10 cellular contexts compared by ENCODE assay signal in genomic region chr4:75696036-75696435, GRCh38. TPM values are rescaled to one million over a fixed set of nuclear protein-coding genes. Genes with fewer than 3 reads are reported as not detected.
A peak's percentile ranks its signal among the peaks of the same experiment; 100 is the strongest.
DNase-seq lines count a peak whose midpoint lies in the region; ATAC-seq and TF ChIP-seq lines count a peak whose summit lies in the region.
"Had no signal": no experiment of that assay in that cellular context is flagged by ENCODE, and none has a peak within 500 bp of the region (broad histone marks: within the 10 kb centered on the region; RNA-seq: fewer than 3 reads in every experiment).

No MANE protein-coding gene starts in this region.

- H3K9me2 ChIP-seq in OCI-LY7 (ENCODE audit: insufficient read depth, low read length), result no peaks in the 10 kb centered on the region

- BruUV-seq in A673 (replicated peaks; lab: Mats Ljungman, UMichigan), result no TSS peak
- no TSS peak for BruUV-seq in OCI-LY7 (replicated peaks; lab: Mats Ljungman, UMichigan)

- no peak overlapping the region for H3K27ac ChIP-seq in brain microvascular endothelial cell
- H3K27ac ChIP-seq in A673 (ENCODE audit: low read depth, low read length, poor library complexity, severe bottlenecking), result no peak overlapping the region
- no peak overlapping the region for H3K27ac ChIP-seq in OCI-LY7 (ENCODE audit: low read depth, low read length, poor library complexity, severe bottlenecking)

- ATAC-seq in HG02885 (IDR thresholded peaks at IDR 0.05; ENCODE audit: poor library complexity, unreplicated experiment) (peak; percentile 51), mucosa of descending colon (peak; percentile 98)
- ATAC-seq in activated naive CD8-positive, alpha-beta T cell treated with anti-CD3 and anti-CD28 coated beads, Interleukin-2, amount 10 ng/mL, durations not matched to agents 7 days and 5 days (ENCODE audit: low read depth), result peak; percentile 78

- intact Hi-C loops in mucosa of descending colon (cut with DNase I, micrococcal nuclease), result no loop called here
- intact Hi-C loops in A673 (cut with micrococcal nuclease; ENCODE audit: unreplicated experiment), result no loop called here
- intact Hi-C loops in OCI-LY7 (cut with micrococcal nuclease; ENCODE audit: unreplicated experiment), result no loop called here

- peak overlapping the region; percentile 85 for H3K27ac Mint-ChIP-seq in activated naive CD8-positive, alpha-beta T cell treated with anti-CD3 and anti-CD28 coated beads, Interleukin-2, amount 10 ng/mL, durations not matched to agents 7 days and 5 days

- peaks cover 6% of the 10 kb centered on the region for H3K4me1 ChIP-seq in mucosa of descending colon (ENCODE audit: low read depth)
- no peaks in the 10 kb centered on the region for H3K4me1 ChIP-seq in A673 (ENCODE audit: insufficient read depth, low read length, poor library complexity, severe bottlenecking)
- H3K4me1 ChIP-seq in OCI-LY7 (ENCODE audit: insufficient read depth, low read length, poor library complexity, severe bottlenecking), result peaks cover 13% of the 10 kb centered on the region

- no peak overlapping the region for H3K4me3 ChIP-seq in mucosa of descending colon
- H3K4me3 ChIP-seq in brain microvascular endothelial cell (ENCODE audit: low read depth, low read length), result no peak overlapping the region
- H3K4me3 ChIP-seq in A673 (ENCODE audit: low read depth, low read length, poor library complexity, severe bottlenecking), result no peak overlapping the region
- no peak overlapping the region for H3K4me3 ChIP-seq in OCI-LY7 (ENCODE audit: low read depth, low read length, poor library complexity, severe bottlenecking)

- H3K27me3 Mint-ChIP-seq in activated naive CD8-positive, alpha-beta T cell treated with anti-CD3 and anti-CD28 coated beads, Interleukin-2, amount 10 ng/mL, durations not matched to agents 7 days and 5 days, result no peaks in the 10 kb centered on the region

- H3K9me3 ChIP-seq in mucosa of descending colon, result no peaks in the 10 kb centered on the region
- no peaks in the 10 kb centered on the region for H3K9me3 ChIP-seq in A673 (ENCODE audit: low read depth, low read length, poor library complexity, severe bottlenecking)
- H3K9me3 ChIP-seq in OCI-LY7 (ENCODE audit: low read length), result no peaks in the 10 kb centered on the region

- no peaks in the 10 kb centered on the region for H3K9me3 Mint-ChIP-seq in activated naive CD8-positive, alpha-beta T cell treated with anti-CD3 and anti-CD28 coated beads, Interleukin-2, amount 10 ng/mL, durations not matched to agents 7 days and 5 days

- H2AFZ ChIP-seq in OCI-LY7 (ENCODE audit: low read length), result no peak overlapping the region

- H3K79me2 ChIP-seq in OCI-LY7 (ENCODE audit: insufficient read depth, low read depth, low read length), result no peaks in the 10 kb centered on the region

- in situ Hi-C loops in brain microvascular endothelial cell (cut with HindIII; ENCODE audit: low pct_ligation_motif_present, low sequenced_read_pairs), result no loop called here

- peaks cover 32% of the 10 kb centered on the region for H3K4me1 Mint-ChIP-seq in activated naive CD8-positive, alpha-beta T cell treated with anti-CD3 and anti-CD28 coated beads, Interleukin-2, amount 10 ng/mL, durations not matched to agents 7 days and 5 days

- DNase-seq in COLO668 (lab: John Stamatoyannopoulos, UW; ENCODE audit: unreplicated experiment) (peak; percentile 6), mucosa of descending colon (peak in 1 of 3 donors; percentile 76), brain microvascular endothelial cell (no peak), A673 (ENCODE audit: low spot score) (no peak), SK-N-DZ (ENCODE audit: low spot score) (no peak), OCI-LY7 (ENCODE audit: low spot score) (no peak)
- no peak for DNase-seq in activated naive CD8-positive, alpha-beta T cell treated with anti-CD3 and anti-CD28 coated beads, Interleukin-2, amount 10 ng/mL, durations not matched to agents 7 days and 5 days
- DNase-seq: DMS 273 treated with DMSO at 0.1 percent for 48 hours; stimulated activated CD4-positive, alpha-beta T cell treated with anti-CD3 and anti-CD28 coated beads, Interleukin-4, amount 100 ng/mL, for 4 hours had no signal

- H3K4me2 ChIP-seq in OCI-LY7 (ENCODE audit: low read length), result no peak overlapping the region

- peaks cover 8% of the 10 kb centered on the region for H3K36me3 Mint-ChIP-seq in activated naive CD8-positive, alpha-beta T cell treated with anti-CD3 and anti-CD28 coated beads, Interleukin-2, amount 10 ng/mL, durations not matched to agents 7 days and 5 days

- no peaks in the 10 kb centered on the region for H4K20me1 ChIP-seq in OCI-LY7 (ENCODE audit: insufficient read depth, low read length)

- POLR2A ChIA-PET in activated naive CD8-positive, alpha-beta T cell treated with anti-CD3 and anti-CD28 coated beads, Interleukin-2, amount 10 ng/mL, durations not matched to agents 7 days and 5 days (lab: Charles Lee), result interaction anchor here (1.2 to 2.3 kb wide), 4 partner anchors 12 to 29 kb away, joined by 4 to 17 read pairs (median 9); partner anchors contain the start of genes G3BP2 and USO1
- POLR2A ChIA-PET in A673 (lab: Charles Lee; ENCODE audit: low non-redundant PET) (no interaction called here), OCI-LY7 (lab: Charles Lee) (interaction anchor here (0.6 to 1.2 kb wide), 3 partner anchors 22 to 284 kb away, joined by 3 to 6 read pairs (median 3); no protein-coding TSS in a partner anchor)

- H3K4me3 Mint-ChIP-seq in activated naive CD8-positive, alpha-beta T cell treated with anti-CD3 and anti-CD28 coated beads, Interleukin-2, amount 10 ng/mL, durations not matched to agents 7 days and 5 days, result peak overlapping the region; percentile 42

- CTCF ChIA-PET in A673 (lab: Charles Lee), result no interaction called here
- CTCF ChIA-PET in OCI-LY7 (lab: Charles Lee; ENCODE audit: unreplicated experiment), result interaction anchor here (1.2 kb wide), 1 partner anchor 14 kb away, joined by 3 read pairs; no protein-coding TSS in a partner anchor

- H3K36me3 ChIP-seq in mucosa of descending colon (ENCODE audit: low read depth) (no peaks in the 10 kb centered on the region), brain microvascular endothelial cell (replicated peaks) (no peaks in the 10 kb centered on the region), A673 (ENCODE audit: insufficient read depth, low read length, poor library complexity, severe bottlenecking) (no peaks in the 10 kb centered on the region), OCI-LY7 (ENCODE audit: insufficient read depth, low read length) (no peaks in the 10 kb centered on the region; the same call in 1 of the 2 replicates)

- TF ChIP-seq CTCF in mucosa of descending colon (IDR thresholded peaks at IDR 0.05), result no peak
- TF ChIP-seq CTCF in brain microvascular endothelial cell (IDR thresholded peaks at IDR 0.05; ENCODE audit: low read depth, low read length, missing control alignments), result no peak
- TF ChIP-seq CTCF in A673 (conservative IDR thresholded peaks at IDR 0.05; ENCODE audit: low read depth, low read length), result no peak
- no peak for TF ChIP-seq CTCF in OCI-LY7 (conservative IDR thresholded peaks at IDR 0.05; ENCODE audit: low read length)

- H3K27me3 ChIP-seq in brain microvascular endothelial cell (replicated peaks) (no peaks in the 10 kb centered on the region), A673 (replicated peaks; ENCODE audit: insufficient read depth, low read depth, low read length, poor library complexity) (no peaks in the 10 kb centered on the region)

RNA-seq across cellular contexts. Expression of gene G3BP2, which starts 22.8 kb away (rescaled TPM):
- total RNA-seq in activated naive CD8-positive, alpha-beta T cell treated with anti-CD3 and anti-CD28 coated beads, Interleukin-2, amount 10 ng/mL, durations not matched to agents 7 days and 5 days, result 100 to 1,000 TPM; 165 to 179 TPM
- 100 to 1,000 TPM; 144 to 149 (median 149) TPM for total RNA-seq in mucosa of descending colon
- 104 and 124 TPM in 2 replicates for total RNA-seq in A673 (2021)
- 127 and 144 TPM in 2 replicates for polyA plus RNA-seq in SK-N-DZ (2014; cell fraction: cytosol; rRNA removed)
- polyA plus RNA-seq in SK-N-DZ (2014; cell fraction: nucleus; rRNA removed), result 47.1 and 68.2 TPM in 2 replicates
- 55.9 and 56.7 TPM in 2 replicates for total RNA-seq in OCI-LY7 (2014; rRNA removed; shearing (Covaris generic))
- total RNA-seq in OCI-LY7 (2022), result 137 and 147 TPM in 2 replicates

RNA-seq across cellular contexts. Expression of gene USO1, which starts 28.3 kb away (rescaled TPM):
- total RNA-seq in activated naive CD8-positive, alpha-beta T cell treated with anti-CD3 and anti-CD28 coated beads, Interleukin-2, amount 10 ng/mL, durations not matched to agents 7 days and 5 days, result 10 to 100 TPM; 32.3 to 34.6 TPM
- total RNA-seq in mucosa of descending colon (10 to 100 TPM; 44.3 to 65.8 (median 55.9) TPM), A673 (2021) (35.6 and 36.1 TPM in 2 replicates), OCI-LY7 (2022) (54.6 and 57.3 TPM in 2 replicates)
- polyA plus RNA-seq in SK-N-DZ (2014; cell fraction: cytosol; rRNA removed), result 30.0 and 37.1 TPM in 2 replicates
- 24.8 and 28.8 TPM in 2 replicates for polyA plus RNA-seq in SK-N-DZ (2014; cell fraction: nucleus; rRNA removed)
- 38.0 and 40.5 TPM in 2 replicates for total RNA-seq in OCI-LY7 (2014; rRNA removed; shearing (Covaris generic))
